Comparison of ENCODE assay signal across 37 cellular contexts in the genomic region with DNA sequence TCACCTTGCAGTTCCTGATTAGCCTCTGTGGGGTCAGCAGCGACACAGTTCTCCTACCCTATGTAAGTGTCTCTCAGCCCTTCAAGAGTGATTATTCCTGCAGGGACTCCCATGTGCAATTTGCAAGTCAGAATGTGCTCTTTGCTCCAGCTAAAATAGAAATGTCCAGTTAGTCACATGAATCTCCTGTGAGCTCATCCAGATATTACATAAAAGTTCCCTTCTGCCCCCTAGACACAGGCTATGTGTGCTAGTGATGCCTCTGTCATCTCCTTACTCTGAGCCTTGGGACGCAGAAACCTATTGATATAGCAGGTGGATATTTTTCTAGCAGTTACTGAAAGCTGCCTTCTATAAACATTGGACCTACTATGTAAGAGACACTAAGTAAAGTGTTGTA.
DNase-seq lines count a peak whose midpoint lies in the region; ATAC-seq and TF ChIP-seq lines count a peak whose summit lies in the region.
"Had no signal": no experiment of that assay in that cellular context is flagged by ENCODE, and none has a peak within 500 bp of the region (broad histone marks: within the 10 kb centered on the region; RNA-seq: fewer than 3 reads in every experiment).

No MANE protein-coding gene starts in this region.

- ATAC-seq in Right ventricle myocardium superior (ENCODE audit: poor library complexity) (peak; percentile 79), HG03196 (IDR thresholded peaks at IDR 0.05; ENCODE audit: unreplicated experiment) (no peak)
- ATAC-seq: activated CD4-positive, CD25-positive, alpha-beta regulatory T cell treated with anti-CD3 and anti-CD28 coated beads, Interleukin-2, amount 50 U/mL, for 24 hours; activated CD8-positive, alpha-beta memory T cell treated with anti-CD3 and anti-CD28 coated beads, Interleukin-2, amount 10 ng/mL, durations not matched to agents 7 days and 5 days; activated T-cell treated with anti-CD3 and anti-CD28 coated beads, Interleukin-2, amount 50 U/mL, for 4 hours; CD8-positive, alpha-beta T cell; mucosa of descending colon; natural killer cell treated with Interleukin-12 subunit alpha and Interleukin-12 subunit beta and Interleukin-15 and Interleukin-18, amount 100 ng/mL, for 72 hours; SK-N-SH treated with all-trans-retinoic acid at 6 μM for 48 hours had no signal

- CTCF ChIA-PET in Caco-2 (lab: Charles Lee), result interaction anchor here (1.1 kb wide), 1 partner anchor 45 kb away, joined by 5 read pairs; no protein-coding TSS in a partner anchor

- POLR2A ChIA-PET in Caco-2 (lab: Charles Lee), result interaction anchor here (1.0 kb wide), 1 partner anchor 16 kb away, joined by 3 read pairs; no protein-coding TSS in a partner anchor

- no peak overlapping the region for H4K8ac ChIP-seq in mesendoderm (ENCODE audit: low read depth, low read length)

- no peak overlapping the region for H3K56ac ChIP-seq in mesendoderm (ENCODE audit: low read length)

- H3K23ac ChIP-seq in mesendoderm (ENCODE audit: low read length), result no peak overlapping the region

- no peak overlapping the region for H3K4me3 Mint-ChIP-seq in Caco-2 (ENCODE audit: unreplicated experiment)
- H3K4me3 Mint-ChIP-seq: activated CD8-positive, alpha-beta memory T cell treated with anti-CD3 and anti-CD28 coated beads, Interleukin-2, amount 10 ng/mL, durations not matched to agents 7 days and 5 days; activated naive CD8-positive, alpha-beta T cell treated with anti-CD3 and anti-CD28 coated beads, Interleukin-2, amount 10 ng/mL, durations not matched to agents 7 days and 5 days; activated T-cell treated with anti-CD3 and anti-CD28 coated beads, Interleukin-2, amount 50 U/mL, for 4 hours; CD8-positive, alpha-beta T cell; natural killer cell treated with Interleukin-12 subunit alpha and Interleukin-12 subunit beta and Interleukin-15 and Interleukin-18, amount 100 ng/mL, for 72 hours; T-helper 1 cell treated with Interleukin-12 subunit alpha and Interleukin-12 subunit beta and Interleukin-4 antibody, amounts not matched to agents 30 μg/mL and 1 μg/mL, for 36 hours had no signal

- H4K5ac ChIP-seq in mesendoderm (ENCODE audit: low read length), result no peak overlapping the region

- H3K4me1 Mint-ChIP-seq in Caco-2 (ENCODE audit: low read depth, unreplicated experiment), result peaks cover 41% of the 10 kb centered on the region
- H3K4me1 Mint-ChIP-seq: activated CD8-positive, alpha-beta memory T cell treated with anti-CD3 and anti-CD28 coated beads, Interleukin-2, amount 10 ng/mL, durations not matched to agents 7 days and 5 days; activated naive CD8-positive, alpha-beta T cell treated with anti-CD3 and anti-CD28 coated beads, Interleukin-2, amount 10 ng/mL, durations not matched to agents 7 days and 5 days had no signal

- intact Hi-C loops in Caco-2 (cut with micrococcal nuclease; ENCODE audit: unreplicated experiment) (loop anchor here (5.0 kb wide), 1 partner anchor 42 kb away; no protein-coding TSS in a partner anchor), Right ventricle myocardium superior (cut with DNase I) (no loop called here)

- H3K36me3 ChIP-seq in Caco-2 (ENCODE audit: control insufficient read depth, insufficient read depth, low read length) (no peaks in the 10 kb centered on the region), mesendoderm (ENCODE audit: control insufficient read depth, insufficient read depth, low read length) (no peaks in the 10 kb centered on the region)
- H3K36me3 ChIP-seq: esophagus squamous epithelium had no signal

- H3K18ac ChIP-seq in mesendoderm (ENCODE audit: low read length), result no peak overlapping the region

- no peaks in the 10 kb centered on the region for H3K79me2 ChIP-seq in mesendoderm (ENCODE audit: control insufficient read depth, insufficient read depth, low read length)

- H3K4me3 ChIP-seq in Caco-2 (ENCODE audit: low read depth, low read length), result no peak overlapping the region
- no peak overlapping the region for H3K4me3 ChIP-seq in coronary artery
- H3K4me3 ChIP-seq in mesendoderm (ENCODE audit: low read length), result no peak overlapping the region
- H3K4me3 ChIP-seq: esophagus squamous epithelium, lung, mucosa of descending colon, PC-9, suprapubic skin had no signal

- H3K9me3 ChIP-seq in Caco-2, result no peaks in the 10 kb centered on the region
- H3K9me3 ChIP-seq: esophagus squamous epithelium, mucosa of descending colon, suprapubic skin had no signal

- H3K9ac ChIP-seq in mesendoderm (ENCODE audit: low read length), result no peak overlapping the region

- WGBS in mesendoderm (ENCODE audit: extremely low coverage, insufficient coverage, low lambda C conversion rate), result no CpG with 5 or more reads among the region's 2 CpGs

- H3K27ac ChIP-seq in coronary artery (peak overlapping the region; percentile 31 to 84), mesendoderm (ENCODE audit: low read depth, low read length) (no peak overlapping the region), substantia nigra (ENCODE audit: low read depth, low read length, poor library complexity, severe bottlenecking) (no peak overlapping the region)
- H3K27ac ChIP-seq: esophagus squamous epithelium, PC-9, suprapubic skin had no signal

- peaks cover 6% of the 10 kb centered on the region for H3K36me3 Mint-ChIP-seq in Caco-2 (ENCODE audit: insufficient read depth, unreplicated experiment)
- H3K36me3 Mint-ChIP-seq: activated CD8-positive, alpha-beta memory T cell treated with anti-CD3 and anti-CD28 coated beads, Interleukin-2, amount 10 ng/mL, durations not matched to agents 7 days and 5 days; activated naive CD8-positive, alpha-beta T cell treated with anti-CD3 and anti-CD28 coated beads, Interleukin-2, amount 10 ng/mL, durations not matched to agents 7 days and 5 days; CD8-positive, alpha-beta T cell; natural killer cell treated with Interleukin-12 subunit alpha and Interleukin-12 subunit beta and Interleukin-15 and Interleukin-18, amount 100 ng/mL, for 72 hours had no signal

- H3K27me3 Mint-ChIP-seq in Caco-2 (ENCODE audit: insufficient read depth, unreplicated experiment), result no peaks in the 10 kb centered on the region
- H3K27me3 Mint-ChIP-seq: activated naive CD8-positive, alpha-beta T cell treated with anti-CD3 and anti-CD28 coated beads, Interleukin-2, amount 10 ng/mL, durations not matched to agents 7 days and 5 days; natural killer cell treated with Interleukin-12 subunit alpha and Interleukin-12 subunit beta and Interleukin-15 and Interleukin-18, amount 100 ng/mL, for 72 hours had no signal

- no peak overlapping the region for H3K4me2 ChIP-seq in mesendoderm (ENCODE audit: low read length)
- H3K4me2 ChIP-seq: PC-9 had no signal

- H3K4me1 ChIP-seq in Caco-2 (peaks cover 70% of the 10 kb centered on the region), mesendoderm (ENCODE audit: control insufficient read depth, low read depth, low read length) (no peaks in the 10 kb centered on the region)
- H3K4me1 ChIP-seq: suprapubic skin had no signal

- H2BK15ac ChIP-seq in mesendoderm (replicated peaks; ENCODE audit: low read depth), result no peak overlapping the region

- no peak overlapping the region for H2BK5ac ChIP-seq in mesendoderm (ENCODE audit: low read length)

- peak overlapping the region; percentile 32 for H3K27ac Mint-ChIP-seq in Caco-2 (ENCODE audit: unreplicated experiment)
- H3K27ac Mint-ChIP-seq: activated CD8-positive, alpha-beta memory T cell treated with anti-CD3 and anti-CD28 coated beads, Interleukin-2, amount 10 ng/mL, durations not matched to agents 7 days and 5 days; activated naive CD8-positive, alpha-beta T cell treated with anti-CD3 and anti-CD28 coated beads, Interleukin-2, amount 10 ng/mL, durations not matched to agents 7 days and 5 days; CD8-positive, alpha-beta T cell; natural killer cell treated with Interleukin-12 subunit alpha and Interleukin-12 subunit beta and Interleukin-15 and Interleukin-18, amount 100 ng/mL, for 72 hours; T-helper 1 cell treated with Interleukin-12 subunit alpha and Interleukin-12 subunit beta and Interleukin-4 antibody, amounts not matched to agents 30 μg/mL and 1 μg/mL, for 36 hours had no signal

- TF ChIP-seq CTCF in Caco-2 (IDR thresholded peaks at IDR 0.05; ENCODE audit: insufficient read depth in 1 of 2, low read depth in 1 of 2, low read length in 1 of 2, severe bottlenecking in 1 of 2, unreplicated experiment in 1 of 2) (no peak), coronary artery (IDR thresholded peaks at IDR 0.05) (no peak)

- no peaks in the 10 kb centered on the region for H3K79me1 ChIP-seq in mesendoderm (ENCODE audit: low read length)

- DNase-seq in Caco-2 (peak in 1 of 2 experiments; percentile 38), coronary artery (ENCODE audit: low spot score) (no peak), Right ventricle myocardium superior (no peak), mesendoderm (peak; percentile 21), substantia nigra (lab: John Stamatoyannopoulos, UW) (no peak), Ammon's horn (ENCODE audit: low spot score) (no peak)
- DNase-seq in stimulated activated CD4-positive, alpha-beta T cell treated with anti-CD3 and anti-CD28 coated beads, Interleukin-2, amount 100 ng/mL, for 24 hours, result no peak
- DNase-seq: activated CD4-positive, alpha-beta T cell treated with anti-CD3 and anti-CD28 coated beads, Interleukin-2, amount 50 U/mL, for 4 hours; activated CD8-positive, alpha-beta memory T cell treated with anti-CD3 and anti-CD28 coated beads, Interleukin-2, amount 10 ng/mL, durations not matched to agents 7 days and 5 days; activated gamma-delta T cell; activated naive CD8-positive, alpha-beta T cell treated with anti-CD3 and anti-CD28 coated beads, Interleukin-2, amount 10 ng/mL, durations not matched to agents 7 days and 5 days; activated T-cell treated with anti-CD3 and anti-CD28 coated beads, Interleukin-2, amount 50 U/mL, for 4 hours; AML-193; CD8-positive, alpha-beta T cell; central memory CD4-positive, alpha-beta T cell; dermis blood vessel endothelial cell; DMS 273 treated with DMSO at 0.1 percent for 48 hours; EL; esophagus squamous epithelium; glutamatergic neuron; HCEC 1CT; kidney; mucosa of descending colon; NCI-H1436; NCI-H226; NCI-H69; occipital lobe; PC-9; small intestine; stimulated activated naive CD4-positive, alpha-beta T cell had no signal

- BruUV-seq in Caco-2 (replicated peaks; lab: Mats Ljungman, UMichigan), result no TSS peak

- no peaks in the 10 kb centered on the region for H3K9me3 Mint-ChIP-seq in Caco-2 (ENCODE audit: unreplicated experiment)
- H3K9me3 Mint-ChIP-seq: activated naive CD8-positive, alpha-beta T cell treated with anti-CD3 and anti-CD28 coated beads, Interleukin-2, amount 10 ng/mL, durations not matched to agents 7 days and 5 days; activated T-cell treated with anti-CD3 and anti-CD28 coated beads, Interleukin-2, amount 50 U/mL, for 4 hours; CD8-positive, alpha-beta T cell; natural killer cell treated with Interleukin-12 subunit alpha and Interleukin-12 subunit beta and Interleukin-15 and Interleukin-18, amount 100 ng/mL, for 72 hours; T-helper 1 cell treated with Interleukin-12 subunit alpha and Interleukin-12 subunit beta and Interleukin-4 antibody, amounts not matched to agents 30 μg/mL and 1 μg/mL, for 36 hours had no signal

- no peak overlapping the region for H3K4ac ChIP-seq in mesendoderm (ENCODE audit: low read depth, low read length)

- H2AK5ac ChIP-seq in mesendoderm (ENCODE audit: low read length), result no peak overlapping the region

- H2BK120ac ChIP-seq in mesendoderm (ENCODE audit: low read depth, low read length), result no peak overlapping the region

- no peaks in the 10 kb centered on the region for H3K27me3 ChIP-seq in Caco-2 (replicated peaks; ENCODE audit: control insufficient read depth, insufficient read depth, low read length)
- H3K27me3 ChIP-seq in mesendoderm (ENCODE audit: insufficient read depth, low read length, poor library complexity), result no peaks in the 10 kb centered on the region
- H3K27me3 ChIP-seq: esophagus squamous epithelium, suprapubic skin had no signal

Comparison
In these comparisons a context has a peak if more than half of its experiments do, and no peak if none do; other contexts are left out.
1. H3K27ac ChIP-seq: peak in coronary artery (2 of 2); none in mesendoderm (single experiment) and substantia nigra (single experiment).